ENCODE assay signal across 7 cellular contexts in genomic region chr14:105659255-105659654, GRCh38.
DNase-seq lines count a peak whose midpoint lies in the region; ATAC-seq and TF ChIP-seq lines count a peak whose summit lies in the region.
"Not testable (repeated sequence)": the region's sequence is repeated elsewhere in the genome, so short reads cannot be mapped to it uniquely, and the experiment has no call there.

No MANE protein-coding gene starts in this region.

- not testable (repeated sequence) for H2AFZ ChIP-seq in MM.1S (ENCODE audit: low read length)

- TF ChIP-seq CTCF in MM.1S (IDR thresholded peaks at IDR 0.05; ENCODE audit: low read length); VCaP (conservative IDR thresholded peaks at IDR 0.05); stomach (IDR thresholded peaks at IDR 0.05): not testable (repeated sequence)

- not testable (repeated sequence) for H3F3A ChIP-seq in MM.1S (ENCODE audit: insufficient read depth, low read length)

- H3K79me2 ChIP-seq in MM.1S (ENCODE audit: low read length): not testable (repeated sequence)

- H4K20me1 ChIP-seq in MM.1S (ENCODE audit: insufficient read depth, low read length): not testable (repeated sequence)

- H3K4me3 ChIP-seq in MM.1S (ENCODE audit: low read length); stomach: not testable (repeated sequence)

- 30 to 56% (median 40%) methylated on average over 2 of the region's 2 CpGs for WGBS in stomach, 5 donors

- not testable (repeated sequence) for TF ChIP-seq EP300 in stomach (IDR thresholded peaks at IDR 0.05)

- not testable (repeated sequence) for H3K9me2 ChIP-seq in MM.1S (replicated peaks; ENCODE audit: insufficient read depth, low read length)

- not testable (repeated sequence) for TF ChIP-seq POLR2A in stomach (IDR thresholded peaks at IDR 0.05)

- intact Hi-C loops in stomach (cut with DNase I; ENCODE audit: low total_unique reads): not testable (repeated sequence)

- H3K4me2 ChIP-seq in MM.1S (ENCODE audit: low read depth, low read length): not testable (repeated sequence)

- H3K36me3 ChIP-seq in MM.1S (replicated peaks; ENCODE audit: insufficient read depth, low read length); stomach: not testable (repeated sequence)

- H3K9ac ChIP-seq in MM.1S (ENCODE audit: low read length): not testable (repeated sequence)

- not testable (repeated sequence) for H3K9me3 ChIP-seq in MM.1S (replicated peaks; ENCODE audit: insufficient read depth, low read length)
- H3K9me3 ChIP-seq in stomach: peaks cover 0 to 19% (median 7%) of the 10 kb centered on the region in 4 donors

- not testable (repeated sequence) for H3K4me1 ChIP-seq in MM.1S (ENCODE audit: low read length); stomach

- ATAC-seq in left lobe of liver: peak; percentile 27

- not testable (repeated sequence) for H3K27me3 ChIP-seq in MM.1S (replicated peaks; ENCODE audit: insufficient read depth, low read length); stomach

- H3K27ac ChIP-seq in MM.1S (ENCODE audit: low read length): not testable (repeated sequence)
- H3K27ac ChIP-seq in VCaP (peak overlapping the region; percentile 35), stomach (peak overlapping the region in 4 of 5 donors; percentile 13 to 78 (median 58))

- peak; percentile 35 for DNase-seq in DMS 273 (lab: John Stamatoyannopoulos, UW; ENCODE audit: unreplicated experiment)
- DNase-seq in MM.1S: peak; percentile 15
- peak; percentile 38 for DNase-seq in RPMI8226
- DNase-seq in T47D (ENCODE audit: low read depth in 1 of 2, low spot score in 1 of 2): peak; percentile 0 to 40
- not testable (repeated sequence) for DNase-seq in left lobe of liver (ENCODE audit: low spot score); stomach

- in situ Hi-C loops in T47D (cut with HindIII; ENCODE audit: low pct_unique_long_range_greater_than_20kb, low sequenced_read_pairs): not testable (repeated sequence)
